Comparison of ENCODE assay signal across 8 cellular contexts in the genomic region with DNA sequence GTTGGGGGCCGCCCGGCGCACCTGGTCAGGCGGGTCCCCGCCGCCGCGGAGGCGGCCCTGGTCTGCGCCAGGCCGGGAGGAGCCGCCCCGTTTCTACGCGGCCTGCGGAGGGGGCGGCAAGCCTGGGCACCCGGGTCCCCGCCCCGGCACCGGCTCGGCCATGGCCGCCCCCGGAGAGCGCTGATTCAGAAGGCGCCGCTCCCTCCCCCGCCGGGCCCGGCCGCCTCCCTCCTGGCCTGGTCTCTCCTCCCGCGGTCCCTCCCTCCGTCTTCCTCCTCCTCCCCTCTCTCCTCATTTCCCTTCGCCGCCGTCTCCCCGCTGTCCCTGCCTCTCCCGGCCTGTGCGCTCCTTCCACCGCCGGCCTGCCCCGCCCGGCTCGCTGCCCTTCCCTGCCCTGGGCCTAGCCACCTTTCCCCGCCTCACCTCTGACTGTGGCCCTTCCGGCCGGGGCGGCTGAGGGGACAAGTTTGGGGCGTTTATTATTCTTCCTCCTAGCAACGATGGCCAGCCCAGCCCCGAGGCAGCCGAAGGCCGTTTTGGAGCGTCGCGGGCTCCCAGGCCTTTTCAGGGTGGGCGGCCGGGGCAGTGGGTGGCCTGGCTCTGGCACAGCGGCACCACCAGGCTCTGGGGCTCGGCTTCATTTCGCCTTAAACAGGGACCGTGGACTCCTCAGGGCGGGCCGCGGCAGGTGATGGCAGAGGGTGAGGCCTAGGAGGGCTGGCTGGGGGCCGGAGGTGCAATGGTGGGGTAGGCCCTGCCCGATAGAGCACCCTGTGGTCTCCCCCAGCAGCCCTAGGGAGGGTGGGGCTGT. TPM values are rescaled to one million over a fixed set of nuclear protein-coding genes. Genes with fewer than 3 reads are reported as not detected.
DNase-seq lines count a peak whose midpoint lies in the region; ATAC-seq and TF ChIP-seq lines count a peak whose summit lies in the region.

No MANE protein-coding gene starts in this region.

- peak; percentile 79 for DNase-seq in EL
- peak; percentile 80 for DNase-seq in MG63
- peak; percentile 57 for DNase-seq in activated CD8-positive, alpha-beta memory T cell treated with anti-CD3 and anti-CD28 coated beads, Interleukin-2, amount 50 U/mL, for 4 hours
- peak; percentile 70 for DNase-seq in fibroblast of mammary gland (ENCODE audit: low read depth)
- peak in 1 of 10 donors; percentile 16 for DNase-seq in naive thymus-derived CD8-positive, alpha-beta T cell
- DNase-seq in transverse colon: peak; percentile 77

- H3K4me3 ChIP-seq in MG63 (peak overlapping the region; percentile 70), fibroblast of mammary gland (ENCODE audit: control insufficient read depth, low read depth, low read length) (peak overlapping the region; percentile 71), transverse colon (peak overlapping the region; percentile 75 to 92 (median 82))

- WGBS in transverse colon (ENCODE audit: low coverage in 1 of 2), 2 donors: 1 to 10% methylated on average over 15 to 45 of the region's 68 CpGs

- H3K36me3 ChIP-seq in MG63 (no peaks in the 10 kb centered on the region; the same call in 1 of the 2 replicates), transverse colon (no peaks in the 10 kb centered on the region)

- TF ChIP-seq POLR2A in transverse colon (IDR thresholded peaks at IDR 0.05): peak; percentile 77

- TF ChIP-seq CTCF in fibroblast of mammary gland (conservative IDR thresholded peaks at IDR 0.05; ENCODE audit: control insufficient read depth, insufficient read depth, low read depth, low read length): no peak
- peak in 1 of 5 experiments; percentile 16 for TF ChIP-seq CTCF in transverse colon (IDR thresholded peaks at IDR 0.05)

- no peaks in the 10 kb centered on the region for H3K36me3 Mint-ChIP-seq in naive thymus-derived CD8-positive, alpha-beta T cell

- peak overlapping the region in 2 of 10 donors; percentile 11 to 61 for H3K27ac Mint-ChIP-seq in naive thymus-derived CD8-positive, alpha-beta T cell

- H3K4me3 Mint-ChIP-seq in naive thymus-derived CD8-positive, alpha-beta T cell: peak overlapping the region; percentile 4 to 81 (median 64)

- in situ Hi-C loops in transverse colon (cut with MboI; ENCODE audit: low pct_ligation_motif_present in 1 of 4, low pct_unique_long_range_greater_than_20kb in 1 of 4, low sequenced_read_pairs in 3 of 4): no loop called here

- peak overlapping the region; percentile 87 to 93 (median 92) for H3K27ac ChIP-seq in transverse colon

- H3K9me3 ChIP-seq in MG63 (no peaks in the 10 kb centered on the region), transverse colon (no peaks in the 10 kb centered on the region)

- peaks cover 1 to 38% (median 12%) of the 10 kb centered on the region in 5 donors for H3K27me3 Mint-ChIP-seq in naive thymus-derived CD8-positive, alpha-beta T cell

- peaks cover 0 to 3% (median 0%) of the 10 kb centered on the region in 9 donors for H3K9me3 Mint-ChIP-seq in naive thymus-derived CD8-positive, alpha-beta T cell

- H3K27me3 ChIP-seq in MG63 (no peaks in the 10 kb centered on the region), transverse colon (no peaks in the 10 kb centered on the region)

- intact Hi-C loops in transverse colon (cut with DNase I; ENCODE audit: low total_unique reads): no loop called here

- ATAC-seq in naive thymus-derived CD8-positive, alpha-beta T cell: peak; percentile 29 to 57
- ATAC-seq in GM21390 (IDR thresholded peaks at IDR 0.05; ENCODE audit: unreplicated experiment) (no peak), GM19395 (IDR thresholded peaks at IDR 0.05; ENCODE audit: unreplicated experiment) (no peak)

- no peak for TF ChIP-seq EP300 in transverse colon (IDR thresholded peaks at IDR 0.05; ENCODE audit: low read depth)

- peaks cover 11 to 34% (median 25%) of the 10 kb centered on the region in 4 donors for H3K4me1 ChIP-seq in transverse colon

- POLR2A ChIA-PET in naive thymus-derived CD8-positive, alpha-beta T cell (lab: Charles Lee): interaction anchor here (1.5 kb wide), 1 partner anchor 39 kb away, joined by 5 read pairs; no protein-coding TSS in a partner anchor

- peaks cover 7 to 12% (median 9%) of the 10 kb centered on the region in 4 donors for H3K4me1 Mint-ChIP-seq in naive thymus-derived CD8-positive, alpha-beta T cell

RNA-seq across cellular contexts. Expression of a gene that starts 0.8 kb away (rescaled TPM):
- 7.5 and 13.6 TPM in 2 replicates for total RNA-seq in MG63 (2014; rRNA removed; shearing (Covaris generic); ENCODE audit: low replicate concordance)
- total RNA-seq in naive thymus-derived CD8-positive, alpha-beta T cell: 1 to 10 TPM; 4.6 to 4.8 TPM
- under 1 TPM in 2 of 3 donors, not detected in 1; 0.03 to 0.05 TPM for polyA plus RNA-seq in naive thymus-derived CD8-positive, alpha-beta T cell
- 100 to 1,000 TPM in 2 of 4 donors, 10 to 100 TPM in 2; 56.0 to 195 (median 109) TPM for total RNA-seq in transverse colon

RNA-seq across cellular contexts. Expression of a gene that starts 58.8 kb away (rescaled TPM):
- total RNA-seq in MG63 (2014; rRNA removed; shearing (Covaris generic); ENCODE audit: low replicate concordance): not detected in 2 replicates
- 1 to 10 TPM; 1.2 to 2.2 TPM for total RNA-seq in naive thymus-derived CD8-positive, alpha-beta T cell
- under 1 TPM in 2 of 3 donors, not detected in 1; 0.08 to 0.13 TPM for polyA plus RNA-seq in naive thymus-derived CD8-positive, alpha-beta T cell
- total RNA-seq in transverse colon: 1 to 10 TPM in 2 of 4 donors, not detected in 2; 1.1 TPM

Comparison
In these comparisons a context has a peak if more than half of its experiments do, and no peak if none do; other contexts are left out.
1. ATAC-seq: peak in naive thymus-derived CD8-positive, alpha-beta T cell (2 of 2); none in GM21390 (single experiment) and GM19395 (single experiment).
2. Peak in every context shown above with its lines, with median percentiles within 50 percentile points of each other: H3K4me3 ChIP-seq.